ENCODE assay signal across 13 cellular contexts in genomic region chr5:171978519-171978918, GRCh38. TPM values are rescaled to one million over a fixed set of nuclear protein-coding genes. Genes with fewer than 3 reads are reported as not detected.
DNase-seq lines count a peak whose midpoint lies in the region; ATAC-seq and TF ChIP-seq lines count a peak whose summit lies in the region.
"Had no signal": no experiment of that assay in that cellular context is flagged by ENCODE, and none has a peak within 500 bp of the region (broad histone marks: within the 10 kb centered on the region; RNA-seq: fewer than 3 reads in every experiment).

No MANE protein-coding gene starts in this region.

- H3K36me3 ChIP-seq in BE2C = peaks cover 3% of the 10 kb centered on the region; the same call in 1 of the 2 replicates
- no peaks in the 10 kb centered on the region for H3K36me3 ChIP-seq in breast epithelium
- H3K36me3 ChIP-seq: ovary had no signal

- H3K9me3 ChIP-seq in BE2C (no peaks in the 10 kb centered on the region; the same call in none of the 2 replicates), breast epithelium (peaks cover 6 to 27% of the 10 kb centered on the region in 2 donors)
- H3K9me3 ChIP-seq: ovary had no signal

- H3K27me3 Mint-ChIP-seq in IgD-negative memory B cell = no peaks in the 10 kb centered on the region
- no peaks in the 10 kb centered on the region for H3K27me3 Mint-ChIP-seq in natural killer cell treated with Interleukin-12 subunit alpha and Interleukin-12 subunit beta and Interleukin-15 and Interleukin-18, amount 100 ng/mL, for 72 hours

- no peak for TF ChIP-seq POLR2A in breast epithelium (IDR thresholded peaks at IDR 0.05)

- peak overlapping the region; percentile 60 to 96 (median 75) for H3K27ac Mint-ChIP-seq in IgD-negative memory B cell
- H3K27ac Mint-ChIP-seq in natural killer cell treated with Interleukin-12 subunit alpha and Interleukin-12 subunit beta and Interleukin-15 and Interleukin-18, amount 100 ng/mL, for 72 hours = peak overlapping the region in 1 of 2 donors; percentile 51

- intact Hi-C loops in breast epithelium (cut with DNase I; ENCODE audit: low total_unique reads) = no loop called here

- peaks cover 45 to 65% (median 59%) of the 10 kb centered on the region in 3 donors for H3K4me1 Mint-ChIP-seq in IgD-negative memory B cell
- H3K4me1 Mint-ChIP-seq in natural killer cell treated with Interleukin-12 subunit alpha and Interleukin-12 subunit beta and Interleukin-15 and Interleukin-18, amount 100 ng/mL, for 72 hours (ENCODE audit: low read depth in 2 of 2) = peaks cover 50 to 51% of the 10 kb centered on the region in 2 donors

- H3K4me3 ChIP-seq in BE2C (ENCODE audit: low read depth, low read length) (no peak overlapping the region), breast epithelium (no peak overlapping the region)
- H3K4me3 ChIP-seq: ovary had no signal

- ATAC-seq in GM18861 (IDR thresholded peaks at IDR 0.05; ENCODE audit: unreplicated experiment) (peak; percentile 42), GM21786 (IDR thresholded peaks at IDR 0.05; ENCODE audit: unreplicated experiment) (peak; percentile 48)
- ATAC-seq in natural killer cell treated with Interleukin-12 subunit alpha and Interleukin-12 subunit beta and Interleukin-15 and Interleukin-18, amount 100 ng/mL, for 72 hours = no peak

- peaks cover 0 to 8% (median 6%) of the 10 kb centered on the region in 3 donors for H3K9me3 Mint-ChIP-seq in IgD-negative memory B cell
- H3K9me3 Mint-ChIP-seq in natural killer cell treated with Interleukin-12 subunit alpha and Interleukin-12 subunit beta and Interleukin-15 and Interleukin-18, amount 100 ng/mL, for 72 hours = peaks cover 3% of the 10 kb centered on the region

- peak overlapping the region; percentile 70 to 88 (median 72) for H3K4me3 Mint-ChIP-seq in IgD-negative memory B cell
- H3K4me3 Mint-ChIP-seq in natural killer cell treated with Interleukin-12 subunit alpha and Interleukin-12 subunit beta and Interleukin-15 and Interleukin-18, amount 100 ng/mL, for 72 hours = peak overlapping the region; percentile 26

- H3K4me1 ChIP-seq in BE2C = no peaks in the 10 kb centered on the region; the same call in 1 of the 2 replicates
- H3K4me1 ChIP-seq in breast epithelium = no peaks in the 10 kb centered on the region
- H3K4me1 ChIP-seq: Caco-2 had no signal

- peaks cover 4% of the 10 kb centered on the region for H3K36me3 Mint-ChIP-seq in IgD-negative memory B cell
- peaks cover 16% of the 10 kb centered on the region for H3K36me3 Mint-ChIP-seq in natural killer cell treated with Interleukin-12 subunit alpha and Interleukin-12 subunit beta and Interleukin-15 and Interleukin-18, amount 100 ng/mL, for 72 hours

- H3K27ac ChIP-seq in breast epithelium = no peak overlapping the region
- H3K27ac ChIP-seq: ovary had no signal

- TF ChIP-seq CTCF in BE2C (IDR thresholded peaks at IDR 0.05; ENCODE audit: low read depth, low read length) (no peak), breast epithelium (IDR thresholded peaks at IDR 0.05) (no peak)

- H3K27me3 ChIP-seq in BE2C = no peaks in the 10 kb centered on the region
- H3K27me3 ChIP-seq in breast epithelium = no peaks in the 10 kb centered on the region
- H3K27me3 ChIP-seq: ovary had no signal

- no peak for DNase-seq in natural killer cell treated with Interleukin-12 subunit alpha and Interleukin-12 subunit beta and Interleukin-15 and Interleukin-18, amount 100 ng/mL, for 72 hours (ENCODE audit: low spot score)
- DNase-seq in hippocampal formation (lab: John Stamatoyannopoulos, UW) (no peak), BE2C (no peak), breast epithelium (ENCODE audit: low spot score in 2 of 2) (no peak)
- no peak for DNase-seq in activated effector memory CD4-positive, alpha-beta T cell treated with Interleukin-2 at 50 U/mL for 16 hours
- DNase-seq: Caco-2; NCI-H146; NCI-H82; ovary; stimulated activated naive CD4-positive, alpha-beta T cell had no signal

RNA-seq across cellular contexts. Expression of gene FBXW11, which starts 27.9 kb away (rescaled TPM):
- polyA plus RNA-seq in IgD-negative memory B cell = 31.0 TPM
- 10 to 100 TPM; 47.3 to 54.8 TPM for total RNA-seq in natural killer cell treated with Interleukin-12 subunit alpha and Interleukin-12 subunit beta and Interleukin-15 and Interleukin-18, amount 100 ng/mL, for 72 hours
- polyA plus RNA-seq in BE2C (2012; ENCODE audit: insufficient read depth, insufficient read length, low read depth) = 44.8 TPM
- total RNA-seq in breast epithelium = 10 to 100 TPM; 60.3 to 81.5 (median 64.0) TPM

Comparison
In these comparisons a context has a peak if more than half of its experiments do, and no peak if none do; other contexts are left out.
1. ATAC-seq: peak in GM18861 (single experiment) and GM21786 (single experiment); none in natural killer cell treated with Interleukin-12 subunit alpha and Interleukin-12 subunit beta and Interleukin-15 and Interleukin-18, amount 100 ng/mL, for 72 hours (0 of 2).